Comparison of ENCODE assay signal across 1 cellular context in the genomic region with DNA sequence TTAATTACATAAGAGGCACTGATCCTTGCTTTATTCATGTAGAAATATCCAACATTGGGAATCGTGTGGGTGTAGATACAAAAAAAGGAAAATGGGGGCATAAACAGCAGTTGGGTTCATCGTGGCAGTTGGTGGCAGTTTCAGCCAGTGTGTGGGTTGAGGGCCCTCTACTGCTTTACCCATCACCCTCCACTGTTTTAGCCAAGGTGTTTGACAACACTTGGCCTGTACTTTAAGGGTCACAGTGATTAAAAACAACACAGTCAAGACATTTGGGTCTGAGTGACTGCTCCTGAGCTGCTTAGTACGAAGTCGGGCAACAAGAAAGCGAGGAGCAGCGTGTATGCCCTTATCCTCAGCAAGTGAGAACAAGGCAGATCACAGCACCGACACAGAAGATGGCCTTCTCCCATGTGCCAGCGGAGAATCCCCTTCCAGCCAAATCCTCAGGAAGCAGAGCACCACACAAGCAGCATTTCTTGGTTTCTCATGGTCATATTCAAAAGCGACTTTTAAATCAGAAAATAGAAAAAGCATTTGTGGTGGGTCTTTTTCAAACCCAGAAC.
A peak's percentile ranks its signal among the peaks of the same experiment; 100 is the strongest.
TF ChIP-seq lines count a peak whose summit lies in the region.

No MANE protein-coding gene starts in this region.

TF ChIP-seq in K562, 482 proteins besides CTCF, POLR2A, EP300 and RAD21:
- TF ChIP-seq, protein P1, sequence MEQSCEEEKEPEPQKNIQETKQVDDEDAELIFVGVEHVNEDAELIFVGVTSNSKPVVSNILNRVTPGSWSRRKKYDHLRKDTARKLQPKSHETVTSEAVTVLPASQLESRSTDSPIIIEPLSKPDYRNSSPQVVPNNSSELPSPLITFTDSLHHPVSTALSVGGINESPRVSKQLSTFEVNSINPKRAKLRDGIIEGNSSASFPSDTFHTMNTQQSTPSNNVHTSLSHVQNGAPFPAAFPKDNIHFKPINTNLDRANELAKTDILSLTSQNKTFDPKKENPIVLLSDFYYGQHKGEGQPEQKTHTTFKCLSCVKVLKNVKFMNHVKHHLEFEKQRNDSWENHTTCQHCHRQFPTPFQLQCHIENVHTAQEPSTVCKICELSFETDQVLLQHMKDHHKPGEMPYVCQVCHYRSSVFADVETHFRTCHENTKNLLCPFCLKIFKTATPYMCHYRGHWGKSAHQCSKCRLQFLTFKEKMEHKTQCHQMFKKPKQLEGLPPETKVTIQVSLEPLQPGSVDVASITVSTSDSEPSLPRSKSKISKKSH (CRISPR knock-in tag; IDR thresholded peaks at IDR 0.05) = no peak
- no peak for TF ChIP-seq ZBED1 (IDR thresholded peaks at IDR 0.05)
- TF ChIP-seq SMAD2 (IDR thresholded peaks at IDR 0.05; ENCODE audit: low read depth, low read length) = no peak
- no peak for TF ChIP-seq ZNF184 (CRISPR knock-in tag; IDR thresholded peaks at IDR 0.05)
- no peak for TF ChIP-seq RBM22 (IDR thresholded peaks at IDR 0.05; ENCODE audit: low read depth, low read length, poor library complexity, severe bottlenecking)
- no peak for TF ChIP-seq RBM39 (optimal IDR thresholded peaks at IDR 0.05; ENCODE audit: low read depth, low read length)
- TF ChIP-seq, protein P2, sequence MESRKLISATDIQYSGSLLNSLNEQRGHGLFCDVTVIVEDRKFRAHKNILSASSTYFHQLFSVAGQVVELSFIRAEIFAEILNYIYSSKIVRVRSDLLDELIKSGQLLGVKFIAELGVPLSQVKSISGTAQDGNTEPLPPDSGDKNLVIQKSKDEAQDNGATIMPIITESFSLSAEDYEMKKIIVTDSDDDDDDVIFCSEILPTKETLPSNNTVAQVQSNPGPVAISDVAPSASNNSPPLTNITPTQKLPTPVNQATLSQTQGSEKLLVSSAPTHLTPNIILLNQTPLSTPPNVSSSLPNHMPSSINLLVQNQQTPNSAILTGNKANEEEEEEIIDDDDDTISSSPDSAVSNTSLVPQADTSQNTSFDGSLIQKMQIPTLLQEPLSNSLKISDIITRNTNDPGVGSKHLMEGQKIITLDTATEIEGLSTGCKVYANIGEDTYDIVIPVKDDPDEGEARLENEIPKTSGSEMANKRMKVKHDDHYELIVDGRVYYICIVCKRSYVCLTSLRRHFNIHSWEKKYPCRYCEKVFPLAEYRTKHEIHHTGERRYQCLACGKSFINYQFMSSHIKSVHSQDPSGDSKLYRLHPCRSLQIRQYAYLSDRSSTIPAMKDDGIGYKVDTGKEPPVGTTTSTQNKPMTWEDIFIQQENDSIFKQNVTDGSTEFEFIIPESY (CRISPR knock-in tag; IDR thresholded peaks at IDR 0.05) = 0 out of 2 replicates have a peak, but pooled peaks have one; percentile 4
- TF ChIP-seq SUPT5H (IDR thresholded peaks at IDR 0.05) = peak; percentile 48
- no peak for TF ChIP-seq KDM1A (IDR thresholded peaks at IDR 0.05)
- no peak for TF ChIP-seq MAFK (IDR thresholded peaks at IDR 0.05; ENCODE audit: low read length)
- TF ChIP-seq NR2C2 (CRISPR knock-in tag; IDR thresholded peaks at IDR 0.05) = no peak
- no peak for TF ChIP-seq NR2C2 (tag; IDR thresholded peaks at IDR 0.05)
- no peak for TF ChIP-seq PHTF2 (CRISPR knock-in tag; IDR thresholded peaks at IDR 0.05)
- TF ChIP-seq POLR2B (IDR thresholded peaks at IDR 0.05; ENCODE audit: low read depth, partially characterized antibody) = peak; percentile 23
- no peak for TF ChIP-seq TCF7L2 (IDR thresholded peaks at IDR 0.05; ENCODE audit: low read depth, low read length)
- no peak for TF ChIP-seq PHF20 (IDR thresholded peaks at IDR 0.05; ENCODE audit: partially characterized antibody)
- TF ChIP-seq, protein P3, sequence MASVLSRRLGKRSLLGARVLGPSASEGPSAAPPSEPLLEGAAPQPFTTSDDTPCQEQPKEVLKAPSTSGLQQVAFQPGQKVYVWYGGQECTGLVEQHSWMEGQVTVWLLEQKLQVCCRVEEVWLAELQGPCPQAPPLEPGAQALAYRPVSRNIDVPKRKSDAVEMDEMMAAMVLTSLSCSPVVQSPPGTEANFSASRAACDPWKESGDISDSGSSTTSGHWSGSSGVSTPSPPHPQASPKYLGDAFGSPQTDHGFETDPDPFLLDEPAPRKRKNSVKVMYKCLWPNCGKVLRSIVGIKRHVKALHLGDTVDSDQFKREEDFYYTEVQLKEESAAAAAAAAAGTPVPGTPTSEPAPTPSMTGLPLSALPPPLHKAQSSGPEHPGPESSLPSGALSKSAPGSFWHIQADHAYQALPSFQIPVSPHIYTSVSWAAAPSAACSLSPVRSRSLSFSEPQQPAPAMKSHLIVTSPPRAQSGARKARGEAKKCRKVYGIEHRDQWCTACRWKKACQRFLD (CRISPR knock-in tag; IDR thresholded peaks at IDR 0.05) = no peak
- TF ChIP-seq ZNF232 (CRISPR knock-in tag; IDR thresholded peaks at IDR 0.05) = no peak
- no peak for TF ChIP-seq HMG20B (CRISPR knock-in tag; IDR thresholded peaks at IDR 0.05)
